9 cellular contexts compared by ENCODE assay signal in the genomic region with DNA sequence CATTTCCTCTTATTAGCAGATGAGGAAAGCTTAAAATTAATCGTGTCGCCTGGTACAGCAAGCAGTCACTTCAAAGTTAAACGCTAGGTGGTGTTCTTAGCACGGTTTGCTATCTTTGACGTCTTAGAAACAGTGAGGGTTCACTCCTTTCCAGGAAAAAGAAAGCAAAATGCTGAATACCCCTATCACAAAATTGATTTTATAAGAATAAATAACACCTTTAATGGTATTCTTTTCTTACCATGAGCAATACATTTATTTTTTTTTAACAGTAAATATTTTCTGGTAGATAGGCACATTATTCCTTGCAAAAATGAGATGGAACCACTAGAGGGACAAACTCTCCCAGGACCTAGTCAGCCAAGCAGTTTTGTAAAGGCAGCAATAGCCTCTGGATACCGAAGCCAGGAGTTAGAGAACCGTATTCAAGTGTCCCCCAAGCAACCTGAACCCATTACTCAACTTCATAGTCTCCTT.
DNase-seq lines count a peak whose midpoint lies in the region; ATAC-seq and TF ChIP-seq lines count a peak whose summit lies in the region.
"Had no signal": no experiment of that assay in that cellular context is flagged by ENCODE, and none has a peak within 500 bp of the region (broad histone marks: within the 10 kb centered on the region; RNA-seq: fewer than 3 reads in every experiment).

No MANE protein-coding gene starts in this region.

- H3K27me3 Mint-ChIP-seq in stimulated activated naive CD8-positive, alpha-beta T cell treated with anti-CD3 and anti-CD28 coated beads, Interleukin-15, amount 100 ng/mL, for 72 hours, result peaks cover under 1% of the 10 kb centered on the region
- H3K27me3 Mint-ChIP-seq in stimulated activated naive B cell treated with anti-CD40 and anti-IgM and Interleukin-4, amounts not matched to agents 10 μg/mL and 1 μg/mL and 100 μg/mL, for 72 hours, result peaks cover 11 to 17% of the 10 kb centered on the region in 2 donors

- no peak overlapping the region for H3K4me3 ChIP-seq in adrenal gland
- H3K4me3 ChIP-seq in right cardiac atrium (ENCODE audit: low read length), result no peak overlapping the region

- no peak overlapping the region for H3K4me3 Mint-ChIP-seq in stimulated activated naive CD8-positive, alpha-beta T cell treated with anti-CD3 and anti-CD28 coated beads, Interleukin-15, amount 100 ng/mL, for 72 hours
- H3K4me3 Mint-ChIP-seq in stimulated activated naive B cell treated with anti-CD40 and anti-IgM and Interleukin-4, amounts not matched to agents 10 μg/mL and 1 μg/mL and 100 μg/mL, for 72 hours, result no peak overlapping the region

- ATAC-seq in stimulated activated naive CD8-positive, alpha-beta T cell treated with anti-CD3 and anti-CD28 coated beads, Interleukin-15, amount 100 ng/mL, for 72 hours, result peak; percentile 46
- no peak for ATAC-seq in stimulated activated naive CD8-positive, alpha-beta T cell treated with anti-CD3 and anti-CD28 coated beads, Interleukin-15, Interleukin-2, amounts not matched to agents 100 U/mL and 50 U/mL, for 24 hours
- ATAC-seq in HG02884 (IDR thresholded peaks at IDR 0.05; ENCODE audit: unreplicated experiment) (peak; percentile 83), right cardiac atrium (peak; percentile 71 to 83)
- ATAC-seq in stimulated activated naive B cell treated with anti-CD40 and anti-IgM and Interleukin-4, amounts not matched to agents 10 μg/mL and 1 μg/mL and 100 μg/mL, for 72 hours (replicated peaks), result peak; percentile 79 to 86

- H3K27ac Mint-ChIP-seq in stimulated activated naive CD8-positive, alpha-beta T cell treated with anti-CD3 and anti-CD28 coated beads, Interleukin-15, amount 100 ng/mL, for 72 hours, result peak overlapping the region in 1 of 2 donors; percentile 55
- H3K27ac Mint-ChIP-seq in stimulated activated naive B cell treated with anti-CD40 and anti-IgM and Interleukin-4, amounts not matched to agents 10 μg/mL and 1 μg/mL and 100 μg/mL, for 72 hours, result no peak overlapping the region

- H3K27ac ChIP-seq in adrenal gland, result no peak overlapping the region
- no peak overlapping the region for H3K27ac ChIP-seq in right cardiac atrium (ENCODE audit: low read length)
- H3K27ac ChIP-seq: epithelial cell of prostate had no signal

- H3K27me3 ChIP-seq in adrenal gland (no peaks in the 10 kb centered on the region), right cardiac atrium (ENCODE audit: control insufficient read depth, insufficient read depth) (no peaks in the 10 kb centered on the region)

- H3K36me3 ChIP-seq in adrenal gland (replicated peaks in 1 of 2), result no peaks in the 10 kb centered on the region

- H3K9me3 Mint-ChIP-seq in stimulated activated naive CD8-positive, alpha-beta T cell treated with anti-CD3 and anti-CD28 coated beads, Interleukin-15, amount 100 ng/mL, for 72 hours, result no peaks in the 10 kb centered on the region
- no peaks in the 10 kb centered on the region for H3K9me3 Mint-ChIP-seq in stimulated activated naive B cell treated with anti-CD40 and anti-IgM and Interleukin-4, amounts not matched to agents 10 μg/mL and 1 μg/mL and 100 μg/mL, for 72 hours

- no peak for DNase-seq in stimulated activated naive CD8-positive, alpha-beta T cell treated with anti-CD3 and anti-CD28 coated beads, Interleukin-15, amount 100 ng/mL, for 72 hours
- DNase-seq in stimulated activated naive CD8-positive, alpha-beta T cell treated with anti-CD3 and anti-CD28 coated beads, Interleukin-15, Interleukin-2, amounts not matched to agents 100 U/mL and 50 U/mL, for 24 hours, result no peak
- DNase-seq in NCI-H226 (peak; percentile 9), adrenal gland (peak in 2 of 7 donors; percentile 11 to 13), right cardiac atrium (no peak), NCI-H1436 treated with DMSO at 0.1 percent for 48 hours (lab: John Stamatoyannopoulos, UW) (no peak)
- no peak for DNase-seq in stimulated activated naive B cell treated with anti-CD40 and anti-IgM and Interleukin-4, amounts not matched to agents 10 μg/mL and 1 μg/mL and 100 μg/mL, for 72 hours

- TF ChIP-seq CTCF in adrenal gland (IDR thresholded peaks at IDR 0.05), result peak; percentile 55 to 79 (median 66)

- no peaks in the 10 kb centered on the region for H3K9me3 ChIP-seq in adrenal gland (replicated peaks in 1 of 3)
- H3K9me3 ChIP-seq in right cardiac atrium (ENCODE audit: control insufficient read depth, low read length), result no peaks in the 10 kb centered on the region

- peaks cover 0 to 2% of the 10 kb centered on the region in 2 donors for H3K36me3 Mint-ChIP-seq in stimulated activated naive B cell treated with anti-CD40 and anti-IgM and Interleukin-4, amounts not matched to agents 10 μg/mL and 1 μg/mL and 100 μg/mL, for 72 hours

- H3K4me1 ChIP-seq in adrenal gland (replicated peaks in 1 of 2), result no peaks in the 10 kb centered on the region
- no peaks in the 10 kb centered on the region for H3K4me1 ChIP-seq in right cardiac atrium (ENCODE audit: control insufficient read depth, insufficient read depth, low read length)

- WGBS in adrenal gland, 4 donors, result 1 to 8% (median 4%) methylated on average over 7 of the region's 7 CpGs
- WGBS in right cardiac atrium, result 4% methylated on average over 7 of the region's 7 CpGs

- H3K4me1 Mint-ChIP-seq in stimulated activated naive CD8-positive, alpha-beta T cell treated with anti-CD3 and anti-CD28 coated beads, Interleukin-15, amount 100 ng/mL, for 72 hours, result no peaks in the 10 kb centered on the region
- H3K4me1 Mint-ChIP-seq in stimulated activated naive B cell treated with anti-CD40 and anti-IgM and Interleukin-4, amounts not matched to agents 10 μg/mL and 1 μg/mL and 100 μg/mL, for 72 hours, result peaks cover 0 to 4% of the 10 kb centered on the region in 2 donors

- no peak for TF ChIP-seq POLR2A in adrenal gland (IDR thresholded peaks at IDR 0.05)

- intact Hi-C loops in adrenal gland (cut with DNase I), result loop anchor here (5.0 to 10.0 kb wide), 2 partner anchors 351 to 353 kb away; no protein-coding TSS in a partner anchor
- intact Hi-C loops in right cardiac atrium (cut with DNase I), result loop anchor here in 3 of 4 donors (2.0 to 5.0 kb wide), 2 partner anchors 349 to 351 kb away; no protein-coding TSS in a partner anchor
